ENCODE assay signal across 1 cellular context in the genomic region with DNA sequence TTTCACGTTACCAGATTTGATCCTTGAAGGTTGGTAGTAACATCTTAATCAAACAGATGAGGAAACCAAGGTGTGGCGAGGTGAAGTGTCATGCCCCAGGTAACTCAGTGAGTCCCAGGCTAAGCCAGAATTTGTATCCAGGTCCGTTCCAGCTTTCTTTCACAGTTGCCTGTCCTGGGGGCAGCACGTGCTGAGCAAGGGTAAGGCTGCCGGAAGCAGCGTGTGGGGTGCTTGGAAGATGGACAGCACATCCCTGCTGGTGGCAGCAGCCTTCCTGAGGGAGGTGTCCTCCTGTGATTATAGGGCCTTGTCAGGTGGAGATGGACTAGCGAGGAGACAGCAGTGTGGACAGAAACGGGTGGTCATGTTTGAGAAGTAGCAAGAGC.
TF ChIP-seq lines count a peak whose summit lies in the region.

No MANE protein-coding gene starts in this region.

TF ChIP-seq in HepG2, 621 proteins besides CTCF, POLR2A, EP300 and RAD21:
- TF ChIP-seq CHD4 (IDR thresholded peaks at IDR 0.05; ENCODE audit: borderline replicate concordance, low read length) (no peak), SRSF4 (IDR thresholded peaks at IDR 0.05; ENCODE audit: low read depth, low read length, poor library complexity, severe bottlenecking) (no peak), NONO (IDR thresholded peaks at IDR 0.05) (no peak), NONO (CRISPR knock-in tag; conservative IDR thresholded peaks at IDR 0.05) (0 out of 2 replicates have a peak, but pooled peaks have one; percentile 9)
- TF ChIP-seq, protein P1, sequence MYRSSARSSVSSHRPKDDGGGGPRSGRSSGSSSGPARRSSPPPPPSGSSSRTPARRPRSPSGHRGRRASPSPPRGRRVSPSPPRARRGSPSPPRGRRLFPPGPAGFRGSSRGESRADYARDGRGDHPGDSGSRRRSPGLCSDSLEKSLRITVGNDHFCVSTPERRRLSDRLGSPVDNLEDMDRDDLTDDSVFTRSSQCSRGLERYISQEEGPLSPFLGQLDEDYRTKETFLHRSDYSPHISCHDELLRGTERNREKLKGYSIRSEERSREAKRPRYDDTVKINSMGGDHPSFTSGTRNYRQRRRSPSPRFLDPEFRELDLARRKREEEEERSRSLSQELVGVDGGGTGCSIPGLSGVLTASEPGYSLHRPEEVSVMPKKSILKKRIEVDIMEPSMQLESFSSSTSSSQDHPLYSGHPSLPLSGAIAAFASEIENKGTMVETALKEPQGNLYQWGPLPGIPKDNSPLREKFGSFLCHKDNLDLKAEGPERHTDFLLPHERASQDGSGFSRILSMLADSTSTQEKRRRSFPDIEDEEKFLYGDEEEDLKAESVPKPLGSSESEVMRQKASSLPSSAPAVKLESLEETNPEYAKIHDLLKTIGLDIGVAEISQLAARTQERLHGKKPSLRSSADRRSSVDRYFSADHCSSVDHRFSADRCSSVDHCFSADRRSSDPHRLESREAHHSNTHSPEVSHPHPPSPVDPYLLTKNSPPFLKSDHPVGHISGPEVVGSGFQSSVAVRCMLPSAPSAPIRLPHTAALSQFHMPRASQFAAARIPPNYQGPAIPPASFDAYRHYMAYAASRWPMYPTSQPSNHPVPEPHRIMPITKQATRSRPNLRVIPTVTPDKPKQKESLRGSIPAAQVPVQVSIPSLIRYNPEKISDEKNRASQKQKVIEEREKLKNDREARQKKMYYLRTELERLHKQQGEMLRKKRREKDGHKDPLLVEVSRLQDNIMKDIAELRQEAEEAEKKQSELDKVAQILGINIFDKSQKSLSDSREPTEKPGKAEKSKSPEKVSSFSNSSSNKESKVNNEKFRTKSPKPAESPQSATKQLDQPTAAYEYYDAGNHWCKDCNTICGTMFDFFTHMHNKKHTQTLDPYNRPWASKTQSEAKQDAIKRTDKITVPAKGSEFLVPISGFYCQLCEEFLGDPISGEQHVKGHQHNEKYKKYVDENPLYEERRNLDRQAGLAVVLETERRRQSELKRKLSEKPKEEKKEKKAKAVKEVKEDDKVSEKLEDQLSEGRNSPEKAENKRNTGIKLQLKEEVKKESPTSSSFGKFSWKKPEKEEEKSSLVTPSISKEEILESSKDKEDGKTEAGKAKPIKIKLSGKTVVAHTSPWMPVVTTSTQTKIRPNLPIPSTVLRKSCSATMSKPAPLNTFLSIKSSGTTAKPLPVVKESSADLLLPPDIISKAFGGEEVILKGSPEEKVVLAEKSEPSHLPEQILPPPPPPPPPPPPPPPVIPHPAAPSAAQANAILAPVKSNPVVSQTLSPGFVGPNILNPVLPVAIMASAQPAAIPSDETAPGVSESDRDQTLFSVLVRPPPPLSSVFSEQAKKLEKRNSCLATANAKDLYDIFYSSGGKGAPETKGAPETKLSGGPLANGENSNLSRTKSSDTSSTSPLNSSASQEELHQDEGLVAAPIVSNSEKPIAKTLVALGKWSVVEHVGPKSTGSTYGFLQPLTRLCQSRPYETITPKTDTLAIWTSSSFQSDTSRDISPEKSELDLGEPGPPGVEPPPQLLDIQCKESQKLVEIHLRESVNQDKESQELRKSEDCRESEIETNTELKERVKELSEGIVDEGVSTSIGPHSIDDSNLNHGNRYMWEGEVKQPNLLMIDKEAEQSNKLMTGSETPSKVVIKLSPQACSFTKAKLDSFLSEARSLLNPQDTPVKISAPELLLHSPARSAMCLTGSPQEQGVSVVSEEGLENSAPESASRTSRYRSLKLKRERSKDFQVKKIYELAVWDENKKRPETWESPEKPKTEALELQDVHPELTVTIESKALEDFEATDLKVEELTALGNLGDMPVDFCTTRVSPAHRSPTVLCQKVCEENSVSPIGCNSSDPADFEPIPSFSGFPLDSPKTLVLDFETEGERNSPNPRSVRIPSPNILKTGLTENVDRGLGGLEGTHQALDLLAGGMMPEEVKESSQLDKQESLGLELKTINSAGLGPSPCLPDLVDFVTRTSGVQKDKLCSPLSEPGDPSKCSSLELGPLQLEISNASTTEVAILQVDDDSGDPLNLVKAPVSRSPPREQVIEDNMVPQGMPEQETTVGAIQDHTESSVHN (CRISPR knock-in tag; IDR thresholded peaks at IDR 0.05), result no peak
- TF ChIP-seq, protein P2, sequence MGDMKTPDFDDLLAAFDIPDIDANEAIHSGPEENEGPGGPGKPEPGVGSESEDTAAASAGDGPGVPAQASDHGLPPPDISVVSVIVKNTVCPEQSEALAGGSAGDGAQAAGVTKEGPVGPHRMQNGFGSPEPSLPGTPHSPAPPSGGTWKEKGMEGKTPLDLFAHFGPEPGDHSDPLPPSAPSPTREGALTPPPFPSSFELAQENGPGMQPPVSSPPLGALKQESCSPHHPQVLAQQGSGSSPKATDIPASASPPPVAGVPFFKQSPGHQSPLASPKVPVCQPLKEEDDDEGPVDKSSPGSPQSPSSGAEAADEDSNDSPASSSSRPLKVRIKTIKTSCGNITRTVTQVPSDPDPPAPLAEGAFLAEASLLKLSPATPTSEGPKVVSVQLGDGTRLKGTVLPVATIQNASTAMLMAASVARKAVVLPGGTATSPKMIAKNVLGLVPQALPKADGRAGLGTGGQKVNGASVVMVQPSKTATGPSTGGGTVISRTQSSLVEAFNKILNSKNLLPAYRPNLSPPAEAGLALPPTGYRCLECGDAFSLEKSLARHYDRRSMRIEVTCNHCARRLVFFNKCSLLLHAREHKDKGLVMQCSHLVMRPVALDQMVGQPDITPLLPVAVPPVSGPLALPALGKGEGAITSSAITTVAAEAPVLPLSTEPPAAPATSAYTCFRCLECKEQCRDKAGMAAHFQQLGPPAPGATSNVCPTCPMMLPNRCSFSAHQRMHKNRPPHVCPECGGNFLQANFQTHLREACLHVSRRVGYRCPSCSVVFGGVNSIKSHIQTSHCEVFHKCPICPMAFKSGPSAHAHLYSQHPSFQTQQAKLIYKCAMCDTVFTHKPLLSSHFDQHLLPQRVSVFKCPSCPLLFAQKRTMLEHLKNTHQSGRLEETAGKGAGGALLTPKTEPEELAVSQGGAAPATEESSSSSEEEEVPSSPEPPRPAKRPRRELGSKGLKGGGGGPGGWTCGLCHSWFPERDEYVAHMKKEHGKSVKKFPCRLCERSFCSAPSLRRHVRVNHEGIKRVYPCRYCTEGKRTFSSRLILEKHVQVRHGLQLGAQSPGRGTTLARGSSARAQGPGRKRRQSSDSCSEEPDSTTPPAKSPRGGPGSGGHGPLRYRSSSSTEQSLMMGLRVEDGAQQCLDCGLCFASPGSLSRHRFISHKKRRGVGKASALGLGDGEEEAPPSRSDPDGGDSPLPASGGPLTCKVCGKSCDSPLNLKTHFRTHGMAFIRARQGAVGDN (CRISPR knock-in tag; IDR thresholded peaks at IDR 0.05), result peak; percentile 36; the same call in 1 of the 2 replicates
- TF ChIP-seq, protein P3, sequence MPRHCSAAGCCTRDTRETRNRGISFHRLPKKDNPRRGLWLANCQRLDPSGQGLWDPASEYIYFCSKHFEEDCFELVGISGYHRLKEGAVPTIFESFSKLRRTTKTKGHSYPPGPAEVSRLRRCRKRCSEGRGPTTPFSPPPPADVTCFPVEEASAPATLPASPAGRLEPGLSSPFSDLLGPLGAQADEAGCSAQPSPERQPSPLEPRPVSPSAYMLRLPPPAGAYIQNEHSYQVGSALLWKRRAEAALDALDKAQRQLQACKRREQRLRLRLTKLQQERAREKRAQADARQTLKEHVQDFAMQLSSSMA (CRISPR knock-in tag; IDR thresholded peaks at IDR 0.05), result no peak
- TF ChIP-seq, protein P4, sequence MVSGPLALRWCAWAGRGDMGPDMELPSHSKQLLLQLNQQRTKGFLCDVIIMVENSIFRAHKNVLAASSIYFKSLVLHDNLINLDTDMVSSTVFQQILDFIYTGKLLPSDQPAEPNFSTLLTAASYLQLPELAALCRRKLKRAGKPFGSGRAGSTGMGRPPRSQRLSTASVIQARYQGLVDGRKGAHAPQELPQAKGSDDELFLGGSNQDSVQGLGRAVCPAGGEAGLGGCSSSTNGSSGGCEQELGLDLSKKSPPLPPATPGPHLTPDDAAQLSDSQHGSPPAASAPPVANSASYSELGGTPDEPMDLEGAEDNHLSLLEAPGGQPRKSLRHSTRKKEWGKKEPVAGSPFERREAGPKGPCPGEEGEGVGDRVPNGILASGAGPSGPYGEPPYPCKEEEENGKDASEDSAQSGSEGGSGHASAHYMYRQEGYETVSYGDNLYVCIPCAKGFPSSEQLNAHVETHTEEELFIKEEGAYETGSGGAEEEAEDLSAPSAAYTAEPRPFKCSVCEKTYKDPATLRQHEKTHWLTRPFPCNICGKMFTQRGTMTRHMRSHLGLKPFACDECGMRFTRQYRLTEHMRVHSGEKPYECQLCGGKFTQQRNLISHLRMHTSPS (CRISPR knock-in tag; IDR thresholded peaks at IDR 0.05; ENCODE audit: low read depth), result no peak
TF ChIP-seq in HepG2: peak in this region for 2.
